In the genomic region with DNA sequence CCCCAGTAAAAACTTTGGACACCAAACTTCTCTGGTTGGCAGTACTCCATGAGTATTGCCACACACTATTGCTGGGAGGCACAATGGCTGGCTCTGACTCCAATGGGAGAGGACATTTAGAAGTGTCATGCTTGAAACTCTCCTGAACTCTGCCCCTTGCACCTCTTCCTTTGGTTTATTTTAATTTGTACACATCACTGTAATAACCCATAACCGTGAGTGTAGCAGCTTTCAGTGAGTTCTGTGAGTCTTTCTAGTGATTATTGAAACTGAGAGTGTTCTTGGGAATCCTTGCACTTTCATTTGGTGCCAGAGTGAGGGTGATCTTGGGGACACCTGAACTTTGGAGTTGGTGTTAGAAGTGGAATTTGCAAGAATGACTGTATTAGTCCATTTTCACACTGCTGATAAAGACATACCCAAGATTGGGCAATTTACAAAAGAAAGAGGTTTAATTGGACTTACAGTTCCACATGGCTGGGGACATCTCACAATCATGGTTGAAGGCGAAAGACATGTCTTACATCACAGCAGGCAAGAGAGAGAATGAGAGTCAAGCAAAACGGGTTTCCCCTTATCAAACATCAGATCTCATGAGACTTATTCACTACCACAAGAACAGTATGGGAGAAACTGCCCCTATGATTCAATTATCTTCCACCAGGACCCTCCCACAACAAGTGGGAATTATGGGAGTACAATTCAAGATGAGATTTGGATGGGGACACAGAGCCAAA, we compare ENCODE assay signal across 22 cellular contexts.
"Had no signal": no experiment of that assay in that cellular context is flagged by ENCODE, and none has a peak within 500 bp of the region (broad histone marks: within the 10 kb centered on the region; RNA-seq: fewer than 3 reads in every experiment).

No MANE protein-coding gene starts in this region.

- DNase-seq: activated CD4-positive, alpha-beta T cell treated with anti-CD3 and anti-CD28 coated beads for 1 hour; activated CD4-positive, alpha-beta T cell treated with anti-CD3 and anti-CD28 coated beads, Interleukin-2, amount 50 U/mL, for 1 hour; activated T-cell treated with anti-CD3 and anti-CD28 coated beads, Interleukin-2, amount 50 U/mL, for 24 hours; colonic mucosa; dorsolateral prefrontal cortex; effector memory CD8-positive, alpha-beta T cell; esophagus squamous epithelium; heart right ventricle; islet precursor cell; left colon; lower lobe of right lung; naive thymus-derived CD4-positive, alpha-beta T cell; retina; spleen; stimulated activated CD4-positive, alpha-beta T cell treated with anti-CD3 and anti-CD28 coated beads, Interleukin-4, amount 100 ng/mL, for 1 hour; stimulated activated naive CD4-positive, alpha-beta T cell; T-helper 9 cell; testis; trophoblast cell had no signal

- H3K9me3 ChIP-seq: colonic mucosa, testis had no signal

- H3K4me1 ChIP-seq: colonic mucosa, esophagus squamous epithelium, heart right ventricle, lower lobe of right lung, neural progenitor cell, spleen, testis had no signal

- H3K9ac ChIP-seq: neural progenitor cell had no signal

- H2AFZ ChIP-seq: neural progenitor cell had no signal

- H3K27me3 ChIP-seq: colonic mucosa, dorsolateral prefrontal cortex, esophagus squamous epithelium, heart right ventricle, neural progenitor cell, spleen, testis had no signal

- H3K27ac ChIP-seq: colonic mucosa, dorsolateral prefrontal cortex, esophagus squamous epithelium, heart right ventricle, lower lobe of right lung, neural progenitor cell, spleen, testis had no signal

- ATAC-seq: activated naive CD4-positive, alpha-beta T cell treated with anti-CD3 and anti-CD28 coated beads, Interleukin-2, amount 50 U/mL, for 72 hours; activated T-helper 17 cell treated with anti-CD3 and anti-CD28 coated beads, Interleukin-2, amount 50 U/mL, for 72 hours; effector memory CD8-positive, alpha-beta T cell; left colon; lower lobe of right lung; naive thymus-derived CD4-positive, alpha-beta T cell had no signal

- H3K36me3 ChIP-seq: colonic mucosa, esophagus squamous epithelium, heart right ventricle, lower lobe of right lung, neural progenitor cell, spleen had no signal

- H3K4me2 ChIP-seq: neural progenitor cell had no signal

- H3K4me3 ChIP-seq: colonic mucosa, dorsolateral prefrontal cortex, esophagus squamous epithelium, heart right ventricle, lower lobe of right lung, neural progenitor cell, spleen, testis had no signal
